Comparison of ENCODE assay signal across 31 cellular contexts in the genomic region with DNA sequence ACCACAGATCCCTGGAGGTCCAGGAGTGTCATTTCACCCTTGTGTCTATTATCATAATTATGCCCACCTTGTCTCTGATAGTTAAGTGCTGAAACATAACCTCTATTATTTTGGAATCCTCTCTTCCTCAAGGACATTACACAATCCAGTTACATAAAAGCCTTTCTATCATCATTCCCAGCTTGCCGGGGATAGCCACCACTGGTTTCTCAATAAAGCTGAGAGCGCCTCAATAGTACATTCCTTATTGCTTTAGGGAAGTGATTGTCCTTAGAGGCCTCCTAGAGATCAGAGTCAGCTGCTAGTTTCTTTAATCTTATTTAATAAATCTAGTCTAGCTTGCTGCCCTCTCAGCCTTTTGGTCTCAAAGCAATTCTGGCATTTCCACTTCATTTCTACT.
"Had no signal": no experiment of that assay in that cellular context is flagged by ENCODE, and none has a peak within 500 bp of the region (broad histone marks: within the 10 kb centered on the region; RNA-seq: fewer than 3 reads in every experiment).

No MANE protein-coding gene starts in this region.

- H3K36me3 ChIP-seq: brain microvascular endothelial cell, esophagus squamous epithelium, WERI-Rb-1 had no signal

- H3K4me3 Mint-ChIP-seq: activated B cell treated with CpG ODN at 0.5 μM for 24 hours; activated CD4-positive, alpha-beta memory T cell treated with anti-CD3 and anti-CD28 coated beads for 36 hours; activated CD4-positive, alpha-beta T cell treated with anti-CD3 and anti-CD28 coated beads, Interleukin-2, amount 10 ng/mL, durations not matched to agents 24 days and 14 days; activated CD8-positive, alpha-beta memory T cell treated with anti-CD3 and anti-CD28 coated beads, Interleukin-2, amount 10 ng/mL, durations not matched to agents 7 days and 5 days; activated CD8-positive, alpha-beta T cell treated with anti-CD3 and anti-CD28 coated beads, Interleukin-2, amount 10 ng/mL, durations not matched to agents 7 days and 5 days; activated naive CD4-positive, alpha-beta T cell treated with anti-CD3 and anti-CD28 coated beads, Interleukin-2, amount 10 ng/mL, durations not matched to agents 7 days and 5 days; activated T-helper 1 cell treated with anti-CD3 and anti-CD28 coated beads, Interleukin-12 subunit alpha, Interleukin-12 subunit beta, Interleukin-2, Interleukin-4 antibody, amounts not matched to agents 30 ng/mL and 10 ng/mL and 1 ng/mL, durations not matched to agents 14 hours and 24 hours and 36 hours; central memory CD8-positive, alpha-beta T cell; dendritic cell treated with granulocyte-macrophage colony-stimulating factor and Interleukin-4, amounts not matched to agents 40 ng/mL and 50 ng/mL, for 4 days; effector memory CD8-positive, alpha-beta T cell; T-helper 17 cell; T-helper 2 cell treated with Interferon-gamma antibody and Interleukin-4, amounts not matched to agents 5 μg/mL and 100 μg/mL, for 36 hours had no signal

- H3K4me1 ChIP-seq: esophagus squamous epithelium had no signal

- H3K27ac Mint-ChIP-seq: activated B cell treated with CpG ODN at 0.5 μM for 24 hours; activated CD4-positive, alpha-beta memory T cell treated with anti-CD3 and anti-CD28 coated beads for 36 hours; activated CD4-positive, alpha-beta T cell treated with anti-CD3 and anti-CD28 coated beads, Interleukin-2, amount 10 ng/mL, durations not matched to agents 24 days and 14 days; activated CD8-positive, alpha-beta memory T cell treated with anti-CD3 and anti-CD28 coated beads, Interleukin-2, amount 10 ng/mL, durations not matched to agents 7 days and 5 days; activated CD8-positive, alpha-beta T cell treated with anti-CD3 and anti-CD28 coated beads, Interleukin-2, amount 10 ng/mL, durations not matched to agents 7 days and 5 days; activated naive CD4-positive, alpha-beta T cell treated with anti-CD3 and anti-CD28 coated beads, Interleukin-2, amount 10 ng/mL, durations not matched to agents 7 days and 5 days; activated naive CD4-positive, alpha-beta T cell treated with anti-CD3 and anti-CD28 coated beads, Interleukin-2, amount 50 U/mL, for 72 hours; activated T-helper 1 cell treated with anti-CD3 and anti-CD28 coated beads, Interleukin-12 subunit alpha, Interleukin-12 subunit beta, Interleukin-2, Interleukin-4 antibody, amounts not matched to agents 30 ng/mL and 10 ng/mL and 1 ng/mL, durations not matched to agents 14 hours and 24 hours and 36 hours; activated T-helper 2 cell treated with anti-CD3 and anti-CD28 coated beads, Interferon-gamma antibody, Interleukin-2, Interleukin-4, amounts not matched to agents 10 μg/mL and 5 μg/mL and 100 μg/mL, durations not matched to agents 14 hours and 24 hours and 36 hours; dendritic cell treated with granulocyte-macrophage colony-stimulating factor and Interleukin-4, amounts not matched to agents 40 ng/mL and 50 ng/mL, for 4 days; effector memory CD8-positive, alpha-beta T cell; T-helper 17 cell; T-helper 2 cell treated with Interferon-gamma antibody and Interleukin-4, amounts not matched to agents 5 μg/mL and 100 μg/mL, for 36 hours had no signal

- H3K9me3 Mint-ChIP-seq: activated CD4-positive, alpha-beta T cell treated with anti-CD3 and anti-CD28 coated beads, Interleukin-2, amount 10 ng/mL, durations not matched to agents 24 days and 14 days; activated T-helper 1 cell treated with anti-CD3 and anti-CD28 coated beads, Interleukin-12 subunit alpha, Interleukin-12 subunit beta, Interleukin-2, Interleukin-4 antibody, amounts not matched to agents 30 ng/mL and 10 ng/mL and 1 ng/mL, durations not matched to agents 14 hours and 24 hours and 36 hours had no signal

- H3K27me3 ChIP-seq: brain microvascular endothelial cell, dorsolateral prefrontal cortex, esophagus squamous epithelium had no signal

- H3K4me1 Mint-ChIP-seq: activated B cell treated with CpG ODN at 0.5 μM for 24 hours; activated CD4-positive, alpha-beta T cell treated with anti-CD3 and anti-CD28 coated beads, Interleukin-2, amount 10 ng/mL, durations not matched to agents 24 days and 14 days; activated CD8-positive, alpha-beta memory T cell treated with anti-CD3 and anti-CD28 coated beads, Interleukin-2, amount 10 ng/mL, durations not matched to agents 7 days and 5 days; activated naive CD4-positive, alpha-beta T cell treated with anti-CD3 and anti-CD28 coated beads, Interleukin-2, amount 10 ng/mL, durations not matched to agents 7 days and 5 days; central memory CD8-positive, alpha-beta T cell; T-helper 17 cell had no signal

- DNase-seq: activated B cell treated with CpG ODN at 0.5 μM for 24 hours; activated CD4-positive, alpha-beta memory T cell treated with anti-CD3 and anti-CD28 coated beads for 36 hours; activated CD4-positive, alpha-beta T cell treated with anti-CD3 and anti-CD28 coated beads, Interleukin-2, amount 10 ng/mL, durations not matched to agents 24 days and 14 days; activated CD8-positive, alpha-beta memory T cell treated with anti-CD3 and anti-CD28 coated beads, Interleukin-2, amount 10 ng/mL, durations not matched to agents 7 days and 5 days; activated CD8-positive, alpha-beta memory T cell treated with anti-CD3 and anti-CD28 coated beads, Interleukin-2, amount 50 U/mL, for 4 hours; activated CD8-positive, alpha-beta T cell treated with anti-CD3 and anti-CD28 coated beads, Interleukin-2, amount 10 ng/mL, durations not matched to agents 7 days and 5 days; activated gamma-delta T cell; activated naive CD4-positive, alpha-beta T cell; activated naive CD4-positive, alpha-beta T cell treated with anti-CD3 and anti-CD28 coated beads, Interleukin-2, amount 10 ng/mL, durations not matched to agents 7 days and 5 days; activated T-cell treated with anti-CD3 and anti-CD28 coated beads, Interleukin-2, amount 50 U/mL, for 1 hour; activated T-cell treated with anti-CD3 and anti-CD28 coated beads, Interleukin-2, amount 50 U/mL, for 48 hours; amniotic stem cell; anterior cingulate cortex; brain microvascular endothelial cell; dorsolateral prefrontal cortex; effector memory CD8-positive, alpha-beta T cell; esophagus squamous epithelium; foreskin melanocyte; head of caudate nucleus; T-helper 1 cell; T-helper 17 cell; T1000; WERI-Rb-1 had no signal

- H3K27ac ChIP-seq: brain microvascular endothelial cell, coronary artery, dorsolateral prefrontal cortex, epithelial cell of prostate, esophagus squamous epithelium, WERI-Rb-1 had no signal

- H3K4me3 ChIP-seq: coronary artery, dorsolateral prefrontal cortex, esophagus squamous epithelium had no signal

- H3K27me3 Mint-ChIP-seq: activated B cell treated with CpG ODN at 0.5 μM for 24 hours; activated CD4-positive, alpha-beta memory T cell treated with anti-CD3 and anti-CD28 coated beads for 36 hours; activated CD4-positive, alpha-beta T cell treated with anti-CD3 and anti-CD28 coated beads, Interleukin-2, amount 10 ng/mL, durations not matched to agents 24 days and 14 days; activated CD8-positive, alpha-beta memory T cell treated with anti-CD3 and anti-CD28 coated beads, Interleukin-2, amount 10 ng/mL, durations not matched to agents 7 days and 5 days; activated naive CD4-positive, alpha-beta T cell treated with anti-CD3 and anti-CD28 coated beads, Interleukin-2, amount 10 ng/mL, durations not matched to agents 7 days and 5 days; central memory CD8-positive, alpha-beta T cell; dendritic cell treated with granulocyte-macrophage colony-stimulating factor and Interleukin-4, amounts not matched to agents 40 ng/mL and 50 ng/mL, for 4 days; effector memory CD8-positive, alpha-beta T cell; T-helper 17 cell had no signal

- H3K36me3 Mint-ChIP-seq: activated CD4-positive, alpha-beta memory T cell treated with anti-CD3 and anti-CD28 coated beads for 36 hours; activated CD8-positive, alpha-beta memory T cell treated with anti-CD3 and anti-CD28 coated beads, Interleukin-2, amount 10 ng/mL, durations not matched to agents 7 days and 5 days; activated naive CD4-positive, alpha-beta T cell treated with anti-CD3 and anti-CD28 coated beads, Interleukin-2, amount 10 ng/mL, durations not matched to agents 7 days and 5 days; activated naive CD4-positive, alpha-beta T cell treated with anti-CD3 and anti-CD28 coated beads, Interleukin-2, amount 50 U/mL, for 72 hours had no signal
